8 cellular contexts compared by ENCODE assay signal in genomic region chr14:89425931-89426330, GRCh38. TPM values are rescaled to one million over a fixed set of nuclear protein-coding genes. Genes with fewer than 3 reads are reported as not detected.
DNase-seq lines count a peak whose midpoint lies in the region; ATAC-seq, FAIRE-seq and TF ChIP-seq lines count a peak whose summit lies in the region.

No MANE protein-coding gene starts in this region.

- TF ChIP-seq POLR2A in IMR-90 (IDR thresholded peaks at IDR 0.05; ENCODE audit: low read depth, low read length) (no peak), H1 (IDR thresholded peaks at IDR 0.05; ENCODE audit: control extremely low read depth in 1 of 2, low read depth in 2 of 2, low read length in 2 of 2) (no peak), spleen (IDR thresholded peaks at IDR 0.05) (no peak)

- FAIRE-seq in H1 (lab: Jason Lieb, UNC): no peak

- dilution Hi-C loops in IMR-90 (cut with HindIII; ENCODE audit: low sequenced_read_pairs, unreplicated experiment): no loop called here

- intact Hi-C loops in IMR-90 (cut with micrococcal nuclease) (loop anchor here (5.0 kb wide), 1 partner anchor 66 kb away; no protein-coding TSS in a partner anchor), spleen (cut with DNase I; ENCODE audit: low total_unique reads) (loop anchor here (10.0 kb wide), 1 partner anchor 199 kb away; no protein-coding TSS in a partner anchor)

- in situ Hi-C loops in IMR-90 (cut with MboI; ENCODE audit: low sequenced_read_pairs): loop anchor here (10.0 kb wide), 1 partner anchor 189 kb away; no protein-coding TSS in a partner anchor

- no peak overlapping the region for H2BK20ac ChIP-seq in IMR-90 (ENCODE audit: low read depth, low read length)
- H2BK20ac ChIP-seq in H1 (ENCODE audit: low read length): no peak overlapping the region

- no peaks in the 10 kb centered on the region for H3K9me3 ChIP-seq in IMR-90 (ENCODE audit: control insufficient read depth, insufficient read depth, low read length)
- no peaks in the 10 kb centered on the region for H3K9me3 ChIP-seq in H1 (ENCODE audit: insufficient read depth in 2 of 2, low read depth in 1 of 2, low read length in 1 of 2)
- no peaks in the 10 kb centered on the region for H3K9me3 ChIP-seq in spleen

- peaks cover 11% of the 10 kb centered on the region for H3K9me1 ChIP-seq in IMR-90 (ENCODE audit: insufficient read depth, low read length)

- ATAC-seq in IMR-90 (ENCODE audit: low read depth): peak; percentile 76
- peak; percentile 53 for ATAC-seq in stimulated activated naive CD8-positive, alpha-beta T cell treated with anti-CD3 and anti-CD28 coated beads, Interleukin-15, amount 100 ng/mL, for 72 hours

- peaks cover 7 to 36% of the 10 kb centered on the region in 2 experiments for H3K79me1 ChIP-seq in IMR-90 (ENCODE audit: low read depth in 1 of 2, low read length in 2 of 2)
- no peaks in the 10 kb centered on the region; the same call in 1 of the 2 replicates for H3K79me1 ChIP-seq in H1 (ENCODE audit: low read depth, low read length)

- POLR2A ChIA-PET in IMR-90 (lab: Charles Lee; ENCODE audit: unreplicated experiment): no interaction called here
- POLR2A ChIA-PET in H1 (lab: Charles Lee; ENCODE audit: partially characterized antibody): no interaction called here

- H2BK12ac ChIP-seq in H1 (ENCODE audit: low read depth, low read length): no peak overlapping the region

- H3K56ac ChIP-seq in IMR-90 (ENCODE audit: extremely low read depth, insufficient read depth, low read length): no peak overlapping the region
- H3K56ac ChIP-seq in H1 (replicated peaks; ENCODE audit: insufficient read length, low read depth, low read length): no peak overlapping the region

- H3K4me3 Mint-ChIP-seq in stimulated activated naive CD8-positive, alpha-beta T cell treated with anti-CD3 and anti-CD28 coated beads, Interleukin-15, amount 100 ng/mL, for 72 hours: peak overlapping the region; percentile 10 to 59

- H3K4me1 Mint-ChIP-seq in stimulated activated naive CD8-positive, alpha-beta T cell treated with anti-CD3 and anti-CD28 coated beads, Interleukin-15, amount 100 ng/mL, for 72 hours: peaks cover 90% of the 10 kb centered on the region

- H4K5ac ChIP-seq in IMR-90 (ENCODE audit: low read depth, low read length) (no peak overlapping the region), H1 (ENCODE audit: insufficient read length, low read depth, low read length) (no peak overlapping the region)

- H3K23me2 ChIP-seq in H1 (ENCODE audit: low read depth, low read length): no peaks in the 10 kb centered on the region

- H3K4me1 ChIP-seq in IMR-90 (ENCODE audit: control insufficient read depth, insufficient read depth, low read length) (peaks cover 23% of the 10 kb centered on the region), H1 (replicated peaks in 1 of 4; ENCODE audit: control insufficient read depth in 3 of 4, insufficient read depth in 4 of 4, low read length in 3 of 4) (peaks cover 6 to 21% (median 9%) of the 10 kb centered on the region in 4 experiments; a peak in 5 of 7 replicates), spleen (peaks cover 16 to 89% (median 40%) of the 10 kb centered on the region in 6 donors)

- H3K4me3 ChIP-seq in IMR-90 (ENCODE audit: insufficient read depth, low read depth, low read length) (no peak overlapping the region), H1 (ENCODE audit: extremely low read depth in 1 of 4, insufficient read depth in 2 of 4, low read depth in 3 of 4, low read length in 4 of 4) (no peak overlapping the region), spleen (no peak overlapping the region)

- H3K18ac ChIP-seq in IMR-90 (ENCODE audit: low read depth, low read length): no peak overlapping the region
- no peak overlapping the region; the same call in 1 of the 2 replicates for H3K18ac ChIP-seq in H1 (ENCODE audit: extremely low read depth, low read length)

- H4K8ac ChIP-seq in IMR-90 (ENCODE audit: low read depth in 2 of 2, low read length in 2 of 2) (peak overlapping the region in 1 of 2 experiments; percentile 53; a peak in 1 of 4 replicates), H1 (ENCODE audit: extremely low read depth, insufficient read depth, low read length) (no peak overlapping the region)

- TF ChIP-seq CTCF in IMR-90 (conservative IDR thresholded peaks at IDR 0.05; ENCODE audit: low read depth, low read length): no peak
- no peak for TF ChIP-seq CTCF in H1 (IDR thresholded peaks at IDR 0.05; ENCODE audit: control extremely low read depth in 1 of 3, insufficient read depth in 1 of 3, low read depth in 1 of 3, low read length in 3 of 3)
- no peak for TF ChIP-seq CTCF in spleen (IDR thresholded peaks at IDR 0.05 in 8 of 11, conservative IDR thresholded peaks at IDR 0.05 in 3 of 11)

- H2AK5ac ChIP-seq in IMR-90 (ENCODE audit: low read depth, low read length) (no peak overlapping the region), H1 (ENCODE audit: low read depth, low read length) (0 out of 2 replicates have a peak overlapping the region, but pooled peaks have one; percentile 77)

- no CpG with 5 or more reads among the region's 6 CpGs for WGBS in IMR-90 (ENCODE audit: extremely low coverage in 2 of 2, insufficient read length in 1 of 2), 2 experiments
- 89% methylated on average over 5 of the region's 6 CpGs; no CpG with 5 or more reads in 1 of the 2 experiments for WGBS in H1 (ENCODE audit: extremely low coverage in 1 of 2, insufficient coverage in 1 of 2, insufficient read length in 1 of 2, insufficient replicate concordance in 2 of 2, low coverage in 1 of 2, low lambda C conversion rate in 2 of 2, missing lambda C conversion rate in 1 of 2), 2 experiments
- 52 to 60% (median 54%) methylated on average over 6 of the region's 6 CpGs for WGBS in spleen, 5 donors

- H3K79me2 ChIP-seq in H1 (ENCODE audit: control insufficient read depth in 1 of 2, insufficient read depth in 2 of 2, low read length in 2 of 2): peaks cover 0 to 67% of the 10 kb centered on the region in 2 experiments; a peak in 2 of 4 replicates

- H2BK5ac ChIP-seq in IMR-90 (ENCODE audit: low read depth, low read length, poor library complexity, severe bottlenecking) (peak overlapping the region; percentile 83), H1 (ENCODE audit: low read depth, low read length) (no peak overlapping the region)

- CTCF ChIA-PET in IMR-90 (lab: Yijun Ruan, JAX) (interaction anchor here (0.7 kb wide), 1 partner anchor 288 kb away, joined by 5 read pairs; no protein-coding TSS in a partner anchor), H1 (lab: Charles Lee; ENCODE audit: partially characterized antibody) (interaction anchor here (0.8 to 1.2 kb wide), 2 partner anchors 24 to 42 kb away, joined by 3 read pairs; no protein-coding TSS in a partner anchor)

- peak overlapping the region; percentile 78; the same call in 1 of the 2 replicates for H2BK120ac ChIP-seq in IMR-90 (ENCODE audit: low read depth, low read length)
- H2BK120ac ChIP-seq in H1 (replicated peaks; ENCODE audit: low read depth, low read length): no peak overlapping the region

- H4K20me1 ChIP-seq in IMR-90 (ENCODE audit: insufficient read depth, low read length) (no peaks in the 10 kb centered on the region), H1 (replicated peaks in 1 of 2; ENCODE audit: control insufficient read depth in 1 of 2, insufficient read depth in 2 of 2, low read length in 2 of 2) (no peaks in the 10 kb centered on the region)

- H3K9me3 Mint-ChIP-seq in stimulated activated naive CD8-positive, alpha-beta T cell treated with anti-CD3 and anti-CD28 coated beads, Interleukin-15, amount 100 ng/mL, for 72 hours: no peaks in the 10 kb centered on the region

- H3K27ac ChIP-seq in IMR-90 (ENCODE audit: insufficient read depth, low read length) (peak overlapping the region; percentile 16; the same call in 1 of the 2 replicates), H1 (ENCODE audit: low read depth, low read length) (no peak overlapping the region), spleen (peak overlapping the region in 1 of 8 donors; percentile 9)

- H4K91ac ChIP-seq in IMR-90 (ENCODE audit: insufficient read depth, low read depth, low read length) (peak overlapping the region; percentile 47; the same call in 1 of the 2 replicates), H1 (replicated peaks; ENCODE audit: insufficient read length, low read length) (no peak overlapping the region)

- DNase-seq in stimulated activated naive CD4-positive, alpha-beta T cell treated with Interleukin-2 at 50 U/mL for 16 hours (lab: John Stamatoyannopoulos, UW): peak; percentile 10
- no peak for DNase-seq in stimulated activated naive CD4-positive, alpha-beta T cell (lab: John Stamatoyannopoulos, UW)
- DNase-seq in IMR-90 (peak; percentile 99), H1 (ENCODE audit: low read depth in 1 of 2, low spot score in 2 of 2) (no peak), NCI-H69 (lab: John Stamatoyannopoulos, UW) (no peak), DMS 273 (lab: John Stamatoyannopoulos, UW; ENCODE audit: unreplicated experiment) (no peak), spleen (no peak)
- peak in 1 of 2 donors; percentile 63 for DNase-seq in stimulated activated naive CD8-positive, alpha-beta T cell treated with anti-CD3 and anti-CD28 coated beads, Interleukin-15, amount 100 ng/mL, for 72 hours

- peak overlapping the region; percentile 26; the same call in 1 of the 2 replicates for H3K4ac ChIP-seq in IMR-90 (ENCODE audit: low read depth, low read length)
- H3K4ac ChIP-seq in H1 (replicated peaks; ENCODE audit: insufficient read length, low read depth, low read length): no peak overlapping the region

- H3K36me3 ChIP-seq in IMR-90 (ENCODE audit: control insufficient read depth, insufficient read depth, low read length): no peaks in the 10 kb centered on the region
- no peaks in the 10 kb centered on the region for H3K36me3 ChIP-seq in H1 (ENCODE audit: control insufficient read depth in 2 of 4, insufficient read depth in 4 of 4, low read length in 3 of 4)
- no peaks in the 10 kb centered on the region for H3K36me3 ChIP-seq in spleen

- no peak overlapping the region for H3K27ac Mint-ChIP-seq in stimulated activated naive CD8-positive, alpha-beta T cell treated with anti-CD3 and anti-CD28 coated beads, Interleukin-15, amount 100 ng/mL, for 72 hours

- H3K4me2 ChIP-seq in IMR-90 (ENCODE audit: low read depth, low read length) (no peak overlapping the region), H1 (ENCODE audit: insufficient read depth in 1 of 2, low read depth in 2 of 2, low read length in 2 of 2) (no peak overlapping the region)

- H2AFZ ChIP-seq in IMR-90 (replicated peaks; ENCODE audit: low read length, poor library complexity): no peak overlapping the region
- H2AFZ ChIP-seq in H1 (ENCODE audit: low read length): no peak overlapping the region

- H3K27me3 ChIP-seq in IMR-90 (ENCODE audit: control insufficient read depth, insufficient read depth, low read length): no peaks in the 10 kb centered on the region
- no peaks in the 10 kb centered on the region for H3K27me3 ChIP-seq in H1 (replicated peaks in 1 of 4; ENCODE audit: control insufficient read depth in 3 of 4, extremely low read depth in 1 of 4, insufficient read depth in 3 of 4, low read length in 3 of 4)
- no peaks in the 10 kb centered on the region for H3K27me3 ChIP-seq in spleen (replicated peaks in 1 of 7)

- no peak overlapping the region for H2AK9ac ChIP-seq in IMR-90 (replicated peaks; ENCODE audit: low read depth, low read length, poor library complexity)

- no peak overlapping the region; the same call in 2 of the 3 replicates for H2BK15ac ChIP-seq in IMR-90 (ENCODE audit: low read depth, low read length)
- no peak overlapping the region for H2BK15ac ChIP-seq in H1 (ENCODE audit: low read length)

- BruUV-seq in IMR-90 (replicated peaks; lab: Mats Ljungman, UMichigan): no TSS peak

- H3K14ac ChIP-seq in IMR-90 (replicated peaks; ENCODE audit: low read depth, low read length) (no peak overlapping the region), H1 (ENCODE audit: insufficient read length) (no peak overlapping the region)

- no peak overlapping the region for H3K9ac ChIP-seq in IMR-90 (ENCODE audit: low read depth, low read length)
- H3K9ac ChIP-seq in H1 (replicated peaks in 1 of 4; ENCODE audit: extremely low read depth in 1 of 4, low read depth in 3 of 4, low read length in 3 of 4): no peak overlapping the region

- H3K27me3 Mint-ChIP-seq in stimulated activated naive CD8-positive, alpha-beta T cell treated with anti-CD3 and anti-CD28 coated beads, Interleukin-15, amount 100 ng/mL, for 72 hours: no peaks in the 10 kb centered on the region

- TF ChIP-seq RAD21 in IMR-90 (IDR thresholded peaks at IDR 0.05; ENCODE audit: low read length): no peak; the same call in 1 of the 2 replicates
- TF ChIP-seq RAD21 in H1 (IDR thresholded peaks at IDR 0.05 in 1 of 2, conservative IDR thresholded peaks at IDR 0.05 in 1 of 2; ENCODE audit: low read depth in 2 of 2, low read length in 2 of 2): no peak

- no peak for TF ChIP-seq EP300 in H1 (IDR thresholded peaks at IDR 0.05; ENCODE audit: borderline replicate concordance in 1 of 2, low read depth in 2 of 2, low read length in 2 of 2)

- H3K23ac ChIP-seq in IMR-90 (ENCODE audit: low read depth, low read length) (no peak overlapping the region), H1 (ENCODE audit: insufficient read length) (no peak overlapping the region)

RNA-seq across cellular contexts. Expression of gene FOXN3, which starts 8.9 kb away (rescaled TPM):
- total RNA-seq in IMR-90 (2012; rRNA removed) (32.5 and 33.7 TPM in 2 replicates), spleen (100 to 1,000 TPM in 5 of 7 donors, 10 to 100 TPM in 2; 76.4 to 121 (median 105) TPM)
- polyA plus RNA-seq in IMR-90 (2012; rRNA removed) (22.6 and 23.5 TPM in 2 replicates), H1 (2011; rRNA removed) (52.6 and 76.3 TPM in 2 replicates), spleen (10 to 100 TPM in 1 of 3 donors, 1 to 10 TPM in 2; 9.2 to 12.7 (median 9.3) TPM)
- 13.7 and 16.8 TPM in 2 replicates for polyA plus RNA-seq in IMR-90 (2012; cell fraction: cytosol; rRNA removed)
- polyA plus RNA-seq in IMR-90 (2012; cell fraction: nucleus; rRNA removed; ENCODE audit: low replicate concordance): 13.3 and 17.3 TPM in 2 replicates
- total RNA-seq in H1 (2021; fragmentation: NEBNext Ultra II Directional; extraction: Animal tissue kit (Norgen Biotek cat#: 25700)): 165 and 178 TPM in 2 replicates
- 50.2 TPM for polyA plus RNA-seq in H1 (2011; cell fraction: cytosol; rRNA removed)
- polyA plus RNA-seq in H1 (2011; cell fraction: nucleus; rRNA removed): 191 TPM
- 51.0 to 70.0 TPM (median 65.0 TPM) in 4 replicates for polyA plus RNA-seq in H1 (2012, experiment 1 of 2)
- polyA plus RNA-seq in H1 (2012, experiment 2 of 2): 16.0 TPM
- 81.3 TPM for polyA plus RNA-seq in H1 (2013, experiment 1 of 2)
- 76.7 TPM for polyA plus RNA-seq in H1 (2013, experiment 2 of 2)
- polyA minus RNA-seq in H1 (2011; rRNA and poly(A)+ RNA removed): 259 and 262 TPM in 2 replicates
- 110 TPM for polyA minus RNA-seq in H1 (2011; cell fraction: cytosol; rRNA and poly(A)+ RNA removed)
- polyA minus RNA-seq in H1 (2011; cell fraction: nucleus; rRNA and poly(A)+ RNA removed): 411 TPM

Comparison
In these comparisons a context has a peak if more than half of its experiments do, and no peak if none do; other contexts are left out.
1. DNase-seq: peak in stimulated activated naive CD4-positive, alpha-beta T cell treated with Interleukin-2 at 50 U/mL for 16 hours (single experiment) and IMR-90 (single experiment); none in stimulated activated naive CD4-positive, alpha-beta T cell (0 of 6), H1 (0 of 2), NCI-H69 (single experiment), DMS 273 (single experiment) and spleen (single experiment).